ENCODE assay signal across 14 cellular contexts in genomic region chr21:42162831-42163510, GRCh38. TPM values are rescaled to one million over a fixed set of nuclear protein-coding genes. Genes with fewer than 3 reads are reported as not detected.
A peak's percentile ranks its signal among the peaks of the same experiment; 100 is the strongest.
DNase-seq lines count a peak whose midpoint lies in the region; ATAC-seq and TF ChIP-seq lines count a peak whose summit lies in the region.
"Had no signal": no experiment of that assay in that cellular context is flagged by ENCODE, and none has a peak within 500 bp of the region (broad histone marks: within the 10 kb centered on the region; RNA-seq: fewer than 3 reads in every experiment).

No MANE protein-coding gene starts in this region.

- no peak for ATAC-seq in naive thymus-derived CD8-positive, alpha-beta T cell
- no peak for ATAC-seq in GM21529 (IDR thresholded peaks at IDR 0.05; ENCODE audit: unreplicated experiment)
- no peak for ATAC-seq in HG02623 (IDR thresholded peaks at IDR 0.05; ENCODE audit: unreplicated experiment)
- ATAC-seq: left colon had no signal

- H3K9me3 Mint-ChIP-seq in activated T-helper 1 cell treated with anti-CD3 and anti-CD28 coated beads, Interleukin-12 subunit alpha, Interleukin-12 subunit beta, Interleukin-2, Interleukin-4 antibody, amounts not matched to agents 30 ng/mL and 10 ng/mL and 1 ng/mL, durations not matched to agents 14 hours and 24 hours and 36 hours = no peaks in the 10 kb centered on the region
- no peaks in the 10 kb centered on the region for H3K9me3 Mint-ChIP-seq in naive thymus-derived CD8-positive, alpha-beta T cell

- no peaks in the 10 kb centered on the region for H3K36me3 Mint-ChIP-seq in activated T-helper 1 cell treated with anti-CD3 and anti-CD28 coated beads, Interleukin-12 subunit alpha, Interleukin-12 subunit beta, Interleukin-2, Interleukin-4 antibody, amounts not matched to agents 30 ng/mL and 10 ng/mL and 1 ng/mL, durations not matched to agents 14 hours and 24 hours and 36 hours (ENCODE audit: low read depth)
- no peaks in the 10 kb centered on the region for H3K36me3 Mint-ChIP-seq in naive thymus-derived CD8-positive, alpha-beta T cell

- H3K27ac Mint-ChIP-seq in activated T-helper 1 cell treated with anti-CD3 and anti-CD28 coated beads, Interleukin-12 subunit alpha, Interleukin-12 subunit beta, Interleukin-2, Interleukin-4 antibody, amounts not matched to agents 30 ng/mL and 10 ng/mL and 1 ng/mL, durations not matched to agents 14 hours and 24 hours and 36 hours = peak overlapping the region; percentile 17
- peak overlapping the region in 7 of 10 donors; percentile 31 to 83 (median 65) for H3K27ac Mint-ChIP-seq in naive thymus-derived CD8-positive, alpha-beta T cell

- H3K4me1 Mint-ChIP-seq in activated T-helper 1 cell treated with anti-CD3 and anti-CD28 coated beads, Interleukin-12 subunit alpha, Interleukin-12 subunit beta, Interleukin-2, Interleukin-4 antibody, amounts not matched to agents 30 ng/mL and 10 ng/mL and 1 ng/mL, durations not matched to agents 14 hours and 24 hours and 36 hours (ENCODE audit: low read depth) = peaks cover 7% of the 10 kb centered on the region
- peaks cover 26 to 59% (median 49%) of the 10 kb centered on the region in 4 donors for H3K4me1 Mint-ChIP-seq in naive thymus-derived CD8-positive, alpha-beta T cell

- POLR2A ChIA-PET in naive thymus-derived CD8-positive, alpha-beta T cell (lab: Charles Lee) = no interaction called here

- intact Hi-C loops in activated T-helper 1 cell treated with anti-CD3 and anti-CD28 coated beads, Interleukin-12 subunit alpha, Interleukin-12 subunit beta, Interleukin-2, Interleukin-4 antibody, amounts not matched to agents 30 ng/mL and 10 ng/mL and 1 ng/mL, durations not matched to agents 14 hours and 24 hours and 36 hours (cut with micrococcal nuclease) = loop anchor here (5.0 kb wide), 1 partner anchor 289 kb away; no protein-coding TSS in a partner anchor

- H3K4me3 Mint-ChIP-seq in activated T-helper 1 cell treated with anti-CD3 and anti-CD28 coated beads, Interleukin-12 subunit alpha, Interleukin-12 subunit beta, Interleukin-2, Interleukin-4 antibody, amounts not matched to agents 30 ng/mL and 10 ng/mL and 1 ng/mL, durations not matched to agents 14 hours and 24 hours and 36 hours = no peak overlapping the region
- peak overlapping the region in 3 of 10 donors; percentile 7 to 58 (median 48) for H3K4me3 Mint-ChIP-seq in naive thymus-derived CD8-positive, alpha-beta T cell

- no peak for TF ChIP-seq CTCF in HFF-Myc (IDR thresholded peaks at IDR 0.05; ENCODE audit: low read depth, low read length, missing control alignments)

- peak; percentile 13 for DNase-seq in NCI-H748 (lab: John Stamatoyannopoulos, UW; ENCODE audit: unreplicated experiment)
- DNase-seq in NCI-H748 treated with DMSO at 0.1 percent for 48 hours (lab: John Stamatoyannopoulos, UW) = no peak
- DNase-seq in HFF-Myc (ENCODE audit: extremely low read depth, low read depth) = peak; percentile 11
- DNase-seq in activated T-helper 1 cell treated with anti-CD3 and anti-CD28 coated beads, Interleukin-12 subunit alpha, Interleukin-12 subunit beta, Interleukin-2, Interleukin-4 antibody, amounts not matched to agents 30 ng/mL and 10 ng/mL and 1 ng/mL, durations not matched to agents 14 hours and 24 hours and 36 hours (ENCODE audit: low spot score) = no peak
- no peak for DNase-seq in naive thymus-derived CD8-positive, alpha-beta T cell
- DNase-seq in iPS-NIHi7 (ENCODE audit: extremely low spot score) = no peak
- DNase-seq: foreskin melanocyte, GDM1, left colon, NCI-H187 treated with DMSO at 0.1 percent for 48 hours had no signal

- peaks cover 7% of the 10 kb centered on the region for H3K27me3 Mint-ChIP-seq in activated T-helper 1 cell treated with anti-CD3 and anti-CD28 coated beads, Interleukin-12 subunit alpha, Interleukin-12 subunit beta, Interleukin-2, Interleukin-4 antibody, amounts not matched to agents 30 ng/mL and 10 ng/mL and 1 ng/mL, durations not matched to agents 14 hours and 24 hours and 36 hours (ENCODE audit: insufficient read depth)
- no peaks in the 10 kb centered on the region for H3K27me3 Mint-ChIP-seq in naive thymus-derived CD8-positive, alpha-beta T cell

- no peak overlapping the region for H3K4me3 ChIP-seq in HFF-Myc (replicated peaks; ENCODE audit: low read depth, low read length)
- H3K4me3 ChIP-seq: coronary artery, ovary had no signal

RNA-seq across cellular contexts. Expression of gene ABCG1, which starts 56.0 kb away (rescaled TPM):
- total RNA-seq in activated T-helper 1 cell treated with anti-CD3 and anti-CD28 coated beads, Interleukin-12 subunit alpha, Interleukin-12 subunit beta, Interleukin-2, Interleukin-4 antibody, amounts not matched to agents 30 ng/mL and 10 ng/mL and 1 ng/mL, durations not matched to agents 14 hours and 24 hours and 36 hours = 9.3 and 10.2 TPM in 2 replicates
- total RNA-seq in naive thymus-derived CD8-positive, alpha-beta T cell = 1 to 10 TPM in 1 of 2 experiments, under 1 TPM in 1; 0.93 to 1.4 TPM
- 10 to 100 TPM; 11.2 to 17.5 (median 11.9) TPM for polyA plus RNA-seq in naive thymus-derived CD8-positive, alpha-beta T cell

Comparison
In these comparisons a context has a peak if more than half of its experiments do, and no peak if none do; other contexts are left out.
1. DNase-seq: peak in NCI-H748 (single experiment) and HFF-Myc (single experiment); none in NCI-H748 treated with DMSO at 0.1 percent for 48 hours (single experiment), activated T-helper 1 cell treated with anti-CD3 and anti-CD28 coated beads, Interleukin-12 subunit alpha, Interleukin-12 subunit beta, Interleukin-2, Interleukin-4 antibody, amounts not matched to agents 30 ng/mL and 10 ng/mL and 1 ng/mL, durations not matched to agents 14 hours and 24 hours and 36 hours (single experiment), naive thymus-derived CD8-positive, alpha-beta T cell (0 of 10) and iPS-NIHi7 (single experiment).